12 cellular contexts compared by ENCODE assay signal in the genomic region with DNA sequence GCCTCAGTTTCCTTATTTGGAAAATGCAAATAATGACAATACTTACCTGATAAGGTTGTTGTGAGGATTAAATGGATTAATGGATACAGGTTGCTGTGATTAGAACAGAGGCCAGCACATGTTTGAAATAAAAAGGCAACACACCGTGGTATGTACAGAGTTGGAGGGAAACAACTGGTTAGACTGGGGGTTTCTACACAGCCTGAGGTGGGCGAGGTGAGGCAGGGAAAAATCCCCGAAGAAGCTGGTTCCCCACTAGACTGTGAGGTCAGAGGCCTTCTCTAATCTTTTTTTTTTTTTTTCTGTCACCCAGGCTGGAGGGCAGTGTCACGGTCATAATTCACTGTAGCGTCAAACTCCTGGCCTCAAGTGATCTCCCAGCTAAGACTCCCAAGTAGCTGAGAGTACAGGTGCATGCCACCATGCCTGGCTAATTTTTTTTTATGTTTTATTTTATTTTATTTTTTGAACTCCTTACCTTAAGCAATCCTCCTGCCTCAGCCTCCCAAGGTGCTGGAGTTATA. TPM values are rescaled to one million over a fixed set of nuclear protein-coding genes. Genes with fewer than 3 reads are reported as not detected.
DNase-seq lines count a peak whose midpoint lies in the region; ATAC-seq and TF ChIP-seq lines count a peak whose summit lies in the region.
"Had no signal": no experiment of that assay in that cellular context is flagged by ENCODE, and none has a peak within 500 bp of the region (broad histone marks: within the 10 kb centered on the region; RNA-seq: fewer than 3 reads in every experiment).

No MANE protein-coding gene starts in this region.

- peak overlapping the region; percentile 91 for H3K4me3 Mint-ChIP-seq in activated naive CD4-positive, alpha-beta T cell treated with anti-CD3 and anti-CD28 coated beads for 36 hours
- peak overlapping the region; percentile 96 to 99 for H3K4me3 Mint-ChIP-seq in stimulated activated naive B cell treated with anti-CD40 and anti-IgM and Interleukin-4, amounts not matched to agents 10 μg/mL and 1 μg/mL and 100 μg/mL, for 72 hours

- peaks cover 36% of the 10 kb centered on the region for H3K79me2 ChIP-seq in PC-3 (ENCODE audit: low read length)

- H3K36me3 Mint-ChIP-seq in activated naive CD4-positive, alpha-beta T cell treated with anti-CD3 and anti-CD28 coated beads for 36 hours (ENCODE audit: low read depth) = peaks cover 20% of the 10 kb centered on the region
- H3K36me3 Mint-ChIP-seq in activated naive CD4-positive, alpha-beta T cell treated with anti-CD3 and anti-CD28 coated beads, Interleukin-2, amount 50 U/mL, for 72 hours = peaks cover 17 to 25% of the 10 kb centered on the region in 2 donors
- H3K36me3 Mint-ChIP-seq in stimulated activated naive B cell treated with anti-CD40 and anti-IgM and Interleukin-4, amounts not matched to agents 10 μg/mL and 1 μg/mL and 100 μg/mL, for 72 hours = peaks cover 12 to 41% of the 10 kb centered on the region in 2 donors

- CTCF ChIA-PET in activated naive CD4-positive, alpha-beta T cell treated with anti-CD3 and anti-CD28 coated beads for 36 hours (lab: Charles Lee) = interaction anchor here (0.6 kb wide), 1 partner anchor 117 kb away, joined by 3 read pairs; no protein-coding TSS in a partner anchor
- CTCF ChIA-PET in PC-3 (lab: Charles Lee) = no interaction called here

- no peak for ATAC-seq in activated naive CD4-positive, alpha-beta T cell treated with anti-CD3 and anti-CD28 coated beads, Interleukin-2, amount 50 U/mL, for 72 hours
- no peak for ATAC-seq in PC-3
- ATAC-seq in stimulated activated naive B cell treated with anti-CD40 and anti-IgM and Interleukin-4, amounts not matched to agents 10 μg/mL and 1 μg/mL and 100 μg/mL, for 72 hours (replicated peaks) = peak in 1 of 2 donors; percentile 41
- ATAC-seq in HG02798 (IDR thresholded peaks at IDR 0.05; ENCODE audit: poor library complexity, unreplicated experiment) = no peak

- H3K9ac ChIP-seq in PC-3 (ENCODE audit: low read length) = no peak overlapping the region

- no peaks in the 10 kb centered on the region for H3K9me2 ChIP-seq in PC-3 (replicated peaks; ENCODE audit: low read length)

- no peak for TF ChIP-seq CTCF in PC-3 (conservative IDR thresholded peaks at IDR 0.05; ENCODE audit: low read depth, low read length)
- TF ChIP-seq CTCF in breast epithelium (IDR thresholded peaks at IDR 0.05) = no peak
- no peak for TF ChIP-seq CTCF in GM13977 (IDR thresholded peaks at IDR 0.05; ENCODE audit: extremely low read depth, insufficient read depth, missing control alignments)

- peaks cover 32% of the 10 kb centered on the region for H3K4me1 Mint-ChIP-seq in activated naive CD4-positive, alpha-beta T cell treated with anti-CD3 and anti-CD28 coated beads for 36 hours (ENCODE audit: low read depth)
- peaks cover 22 to 44% of the 10 kb centered on the region in 2 donors for H3K4me1 Mint-ChIP-seq in stimulated activated naive B cell treated with anti-CD40 and anti-IgM and Interleukin-4, amounts not matched to agents 10 μg/mL and 1 μg/mL and 100 μg/mL, for 72 hours

- H3K36me3 ChIP-seq in PC-3 (ENCODE audit: low read depth, low read length) (peaks cover 16% of the 10 kb centered on the region), breast epithelium (no peaks in the 10 kb centered on the region)

- H3K27me3 ChIP-seq in PC-3 (ENCODE audit: low read length) = no peaks in the 10 kb centered on the region
- H3K27me3 ChIP-seq in breast epithelium = no peaks in the 10 kb centered on the region
- H3K27me3 ChIP-seq: stomach had no signal

- in situ Hi-C loops in GM13977 (cut with MboI; ENCODE audit: low pct_unique_long_range_greater_than_20kb, low sequenced_read_pairs, unreplicated experiment) = no loop called here

- peaks cover 19% of the 10 kb centered on the region; the same call in 1 of the 2 replicates for H4K20me1 ChIP-seq in PC-3 (ENCODE audit: low read length)

- DNase-seq in activated naive CD4-positive, alpha-beta T cell treated with anti-CD3 and anti-CD28 coated beads for 36 hours = no peak
- DNase-seq in activated naive CD4-positive, alpha-beta T cell treated with anti-CD3 and anti-CD28 coated beads, Interleukin-2, amount 50 U/mL, for 72 hours (ENCODE audit: low spot score in 2 of 2) = no peak
- no peak for DNase-seq in PC-3
- no peak for DNase-seq in breast epithelium (ENCODE audit: low spot score in 2 of 2)
- no peak for DNase-seq in stimulated activated naive B cell treated with anti-CD40 and anti-IgM and Interleukin-4, amounts not matched to agents 10 μg/mL and 1 μg/mL and 100 μg/mL, for 72 hours
- no peak for DNase-seq in GM13977 (ENCODE audit: low spot score)
- no peak for DNase-seq in NOMO-1 treated with DMSO at 0.1 percent for 48 hours (lab: John Stamatoyannopoulos, UW; ENCODE audit: unreplicated experiment)
- DNase-seq: caudate nucleus, HFFc6, NCI-H2029 treated with DMSO at 0.1 percent for 48 hours, stomach had no signal

- no peaks in the 10 kb centered on the region for H3F3A ChIP-seq in PC-3 (ENCODE audit: low read length, unreplicated experiment)

- peak overlapping the region; percentile 95 for H3K4me2 ChIP-seq in PC-3 (ENCODE audit: low read length)

- no TSS peak for BruUV-seq in PC-3 (replicated peaks; lab: Mats Ljungman, UMichigan)

- H2AFZ ChIP-seq in PC-3 (ENCODE audit: low read length) = peak overlapping the region; percentile 93

- H3K4me1 ChIP-seq in PC-3 (ENCODE audit: insufficient read depth, low read length) (peaks cover 38% of the 10 kb centered on the region), breast epithelium (no peaks in the 10 kb centered on the region)

- no peaks in the 10 kb centered on the region for H3K9me3 Mint-ChIP-seq in activated naive CD4-positive, alpha-beta T cell treated with anti-CD3 and anti-CD28 coated beads for 36 hours
- peaks cover 0 to 4% of the 10 kb centered on the region in 2 donors for H3K9me3 Mint-ChIP-seq in activated naive CD4-positive, alpha-beta T cell treated with anti-CD3 and anti-CD28 coated beads, Interleukin-2, amount 50 U/mL, for 72 hours
- H3K9me3 Mint-ChIP-seq in stimulated activated naive B cell treated with anti-CD40 and anti-IgM and Interleukin-4, amounts not matched to agents 10 μg/mL and 1 μg/mL and 100 μg/mL, for 72 hours = no peaks in the 10 kb centered on the region
- H3K9me3 Mint-ChIP-seq: HFFc6 had no signal

- H3K27ac ChIP-seq in PC-3 (ENCODE audit: low read length) (no peak overlapping the region), breast epithelium (no peak overlapping the region)

- H3K9me3 ChIP-seq in PC-3 (ENCODE audit: low read length) = no peaks in the 10 kb centered on the region
- no peaks in the 10 kb centered on the region for H3K9me3 ChIP-seq in breast epithelium
- H3K9me3 ChIP-seq: stomach had no signal

- intact Hi-C loops in activated naive CD4-positive, alpha-beta T cell treated with anti-CD3 and anti-CD28 coated beads for 36 hours (cut with micrococcal nuclease) = loop anchor here (5.0 kb wide), 4 partner anchors 280 to 635 kb away; a partner anchor contains a TSS
- intact Hi-C loops in PC-3 (cut with micrococcal nuclease) (no loop called here), breast epithelium (cut with DNase I; ENCODE audit: low total_unique reads) (no loop called here)

- POLR2A ChIA-PET in PC-3 (lab: Charles Lee; ENCODE audit: unreplicated experiment) = no interaction called here

- H3K27ac Mint-ChIP-seq in activated naive CD4-positive, alpha-beta T cell treated with anti-CD3 and anti-CD28 coated beads for 36 hours = no peak overlapping the region
- H3K27ac Mint-ChIP-seq in activated naive CD4-positive, alpha-beta T cell treated with anti-CD3 and anti-CD28 coated beads, Interleukin-2, amount 50 U/mL, for 72 hours = peak overlapping the region in 1 of 2 donors; percentile 93
- no peak overlapping the region for H3K27ac Mint-ChIP-seq in stimulated activated naive B cell treated with anti-CD40 and anti-IgM and Interleukin-4, amounts not matched to agents 10 μg/mL and 1 μg/mL and 100 μg/mL, for 72 hours

- no peak for TF ChIP-seq POLR2A in breast epithelium (IDR thresholded peaks at IDR 0.05)

- H3K4me3 ChIP-seq in PC-3 (ENCODE audit: low read length) (peak overlapping the region; percentile 87; the same call in 1 of the 2 replicates), breast epithelium (peak overlapping the region in 2 of 3 donors; percentile 71 to 78)

- H3K27me3 Mint-ChIP-seq in activated naive CD4-positive, alpha-beta T cell treated with anti-CD3 and anti-CD28 coated beads for 36 hours (ENCODE audit: low read depth) = no peaks in the 10 kb centered on the region
- no peaks in the 10 kb centered on the region for H3K27me3 Mint-ChIP-seq in stimulated activated naive B cell treated with anti-CD40 and anti-IgM and Interleukin-4, amounts not matched to agents 10 μg/mL and 1 μg/mL and 100 μg/mL, for 72 hours

RNA-seq across cellular contexts. Expression of a gene that starts 1.2 kb away (rescaled TPM):
- total RNA-seq in activated naive CD4-positive, alpha-beta T cell treated with anti-CD3 and anti-CD28 coated beads for 36 hours = 1 to 10 TPM; 8.7 to 9.4 TPM
- total RNA-seq in activated naive CD4-positive, alpha-beta T cell treated with anti-CD3 and anti-CD28 coated beads, Interleukin-2, amount 50 U/mL, for 72 hours = 1 to 10 TPM; 7.2 to 7.9 TPM
- total RNA-seq in PC-3 (2014; rRNA removed) (26.8 and 27.1 TPM in 2 replicates), breast epithelium (10 to 100 TPM; 21.1 to 25.0 (median 23.3) TPM)
